Comparison of ENCODE assay signal across 1 cellular context in the genomic region with DNA sequence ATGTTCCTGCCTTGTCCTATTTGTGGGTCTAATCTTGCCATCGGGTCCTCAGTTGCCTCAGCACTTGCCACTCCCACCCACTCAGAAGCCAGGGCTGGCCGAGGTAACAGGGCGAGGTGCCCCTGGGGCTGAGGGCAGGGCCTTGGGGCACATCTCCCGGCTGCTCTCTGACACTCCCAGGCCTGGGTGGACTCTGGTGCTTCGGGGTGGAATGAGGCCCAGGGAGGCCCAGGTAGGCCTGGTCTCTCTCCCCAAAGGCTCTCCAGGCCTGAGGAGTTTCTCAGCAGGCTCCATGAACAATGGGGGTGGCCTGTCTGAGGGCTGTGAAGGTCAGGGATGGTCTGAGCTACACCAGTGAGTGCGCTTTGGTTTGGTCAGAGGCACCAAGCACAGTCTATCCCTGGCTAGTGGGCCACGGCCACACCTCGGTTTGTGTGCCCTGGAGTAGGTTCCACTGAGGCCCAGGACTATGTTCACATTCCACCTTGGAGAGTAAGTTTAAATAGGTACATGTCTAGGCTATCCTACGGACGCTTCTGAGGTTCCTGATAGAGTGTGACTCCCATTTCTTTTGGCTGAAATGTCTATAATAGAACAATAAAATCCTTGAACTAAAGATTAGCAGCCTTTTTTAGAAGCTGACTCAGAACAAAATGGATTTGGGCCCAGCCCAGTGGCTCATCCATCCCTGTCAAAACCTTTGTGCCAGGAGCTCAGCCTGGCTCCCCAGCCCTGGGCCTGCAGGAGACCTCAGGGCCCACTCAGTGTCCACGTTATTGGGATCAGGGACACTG.
TF ChIP-seq lines count a peak whose summit lies in the region.

No MANE protein-coding gene starts in this region.

TF ChIP-seq in H1, 55 proteins besides CTCF, POLR2A, EP300 and RAD21:
- TF ChIP-seq TEAD4 (IDR thresholded peaks at IDR 0.05; ENCODE audit: low read depth, low read length) (no peak), NRF1 (IDR thresholded peaks at IDR 0.05; ENCODE audit: low read depth, low read length) (no peak), CHD2 (IDR thresholded peaks at IDR 0.05; ENCODE audit: low read length) (no peak), CBX5 (IDR thresholded peaks at IDR 0.05; ENCODE audit: low read depth, low read length) (no peak), CTBP2 (IDR thresholded peaks at IDR 0.05; ENCODE audit: borderline replicate concordance, insufficient read depth, insufficient read length, low read length) (no peak), TAF7 (optimal IDR thresholded peaks at IDR 0.05; ENCODE audit: borderline replicate concordance, low read depth, low read length) (no peak), MAFK (IDR thresholded peaks at IDR 0.05; ENCODE audit: low read depth, low read length) (no peak), YY1 (IDR thresholded peaks at IDR 0.05; ENCODE audit: low read depth, low read length) (no peak), SP1 (IDR thresholded peaks at IDR 0.05; ENCODE audit: low read depth, low read length) (no peak), KDM5A (IDR thresholded peaks at IDR 0.05; ENCODE audit: low read length) (no peak), SRF (IDR thresholded peaks at IDR 0.05; ENCODE audit: low read depth, low read length) (no peak), POLR2AphosphoS5 (IDR thresholded peaks at IDR 0.05; ENCODE audit: low read depth, low read length) (no peak), GABPA (IDR thresholded peaks at IDR 0.05; ENCODE audit: borderline replicate concordance, insufficient read depth, low read length) (no peak), KDM1A (IDR thresholded peaks at IDR 0.05; ENCODE audit: borderline replicate concordance, low read length) (no peak), EZH2 (IDR thresholded peaks at IDR 0.05; ENCODE audit: low read depth, low read length, severe bottlenecking) (no peak), CHD1 (IDR thresholded peaks at IDR 0.05; ENCODE audit: low read depth, low read length) (no peak)
- TF ChIP-seq, protein P1, sequence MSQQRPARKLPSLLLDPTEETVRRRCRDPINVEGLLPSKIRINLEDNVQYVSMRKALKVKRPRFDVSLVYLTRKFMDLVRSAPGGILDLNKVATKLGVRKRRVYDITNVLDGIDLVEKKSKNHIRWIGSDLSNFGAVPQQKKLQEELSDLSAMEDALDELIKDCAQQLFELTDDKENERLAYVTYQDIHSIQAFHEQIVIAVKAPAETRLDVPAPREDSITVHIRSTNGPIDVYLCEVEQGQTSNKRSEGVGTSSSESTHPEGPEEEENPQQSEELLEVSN (IDR thresholded peaks at IDR 0.05) = no peak
TF ChIP-seq in H1: peak in this region for 0.
